Comparison of ENCODE assay signal across 1 cellular context in the genomic region with DNA sequence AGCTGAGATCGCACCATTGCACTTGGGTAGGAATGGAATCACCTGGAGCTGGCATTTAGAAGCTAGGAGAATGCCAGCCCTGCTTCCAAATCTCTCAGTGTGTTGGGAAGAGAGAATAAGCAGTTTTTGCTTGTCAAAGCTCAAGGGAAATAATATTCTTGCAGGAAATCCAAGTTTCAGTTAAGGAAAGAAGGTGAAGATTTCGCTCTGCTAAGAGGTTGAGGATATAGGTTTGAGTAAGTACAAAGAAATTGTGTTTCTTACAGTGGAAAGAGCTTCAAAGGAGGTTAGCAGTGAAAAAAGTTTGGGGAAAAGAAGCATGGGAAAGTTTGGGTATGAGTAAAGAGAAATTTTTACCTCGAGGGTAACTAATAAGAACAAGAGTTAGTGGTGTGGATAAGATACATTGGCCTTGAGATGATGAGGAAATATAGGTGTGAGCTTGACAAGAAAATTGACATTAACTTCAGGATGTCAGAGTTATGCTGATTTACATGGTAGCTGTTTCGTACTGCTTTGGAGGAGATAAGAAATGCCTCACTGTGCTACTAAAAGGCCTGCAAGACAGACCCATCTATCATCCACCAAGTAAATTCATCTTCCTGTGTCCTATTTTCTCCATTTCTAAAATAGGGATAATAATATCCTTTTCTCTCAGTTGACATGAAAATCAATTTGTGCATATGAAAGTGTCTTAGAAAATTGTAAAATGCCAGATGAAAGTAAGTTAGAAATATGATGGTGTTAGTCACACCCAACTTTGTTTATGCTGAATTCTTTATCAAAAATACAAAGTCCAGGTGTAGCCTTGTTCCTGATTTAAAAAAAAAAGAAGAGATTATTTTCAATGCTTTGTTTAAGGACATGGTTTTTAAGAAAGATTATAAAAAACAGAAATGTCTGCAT.
A peak's percentile ranks its signal among the peaks of the same experiment; 100 is the strongest.
TF ChIP-seq lines count a peak whose summit lies in the region.

No MANE protein-coding gene starts in this region.

TF ChIP-seq in K562, 482 proteins besides CTCF, POLR2A, EP300 and RAD21 (continues in another document):
- TF ChIP-seq, protein P1, sequence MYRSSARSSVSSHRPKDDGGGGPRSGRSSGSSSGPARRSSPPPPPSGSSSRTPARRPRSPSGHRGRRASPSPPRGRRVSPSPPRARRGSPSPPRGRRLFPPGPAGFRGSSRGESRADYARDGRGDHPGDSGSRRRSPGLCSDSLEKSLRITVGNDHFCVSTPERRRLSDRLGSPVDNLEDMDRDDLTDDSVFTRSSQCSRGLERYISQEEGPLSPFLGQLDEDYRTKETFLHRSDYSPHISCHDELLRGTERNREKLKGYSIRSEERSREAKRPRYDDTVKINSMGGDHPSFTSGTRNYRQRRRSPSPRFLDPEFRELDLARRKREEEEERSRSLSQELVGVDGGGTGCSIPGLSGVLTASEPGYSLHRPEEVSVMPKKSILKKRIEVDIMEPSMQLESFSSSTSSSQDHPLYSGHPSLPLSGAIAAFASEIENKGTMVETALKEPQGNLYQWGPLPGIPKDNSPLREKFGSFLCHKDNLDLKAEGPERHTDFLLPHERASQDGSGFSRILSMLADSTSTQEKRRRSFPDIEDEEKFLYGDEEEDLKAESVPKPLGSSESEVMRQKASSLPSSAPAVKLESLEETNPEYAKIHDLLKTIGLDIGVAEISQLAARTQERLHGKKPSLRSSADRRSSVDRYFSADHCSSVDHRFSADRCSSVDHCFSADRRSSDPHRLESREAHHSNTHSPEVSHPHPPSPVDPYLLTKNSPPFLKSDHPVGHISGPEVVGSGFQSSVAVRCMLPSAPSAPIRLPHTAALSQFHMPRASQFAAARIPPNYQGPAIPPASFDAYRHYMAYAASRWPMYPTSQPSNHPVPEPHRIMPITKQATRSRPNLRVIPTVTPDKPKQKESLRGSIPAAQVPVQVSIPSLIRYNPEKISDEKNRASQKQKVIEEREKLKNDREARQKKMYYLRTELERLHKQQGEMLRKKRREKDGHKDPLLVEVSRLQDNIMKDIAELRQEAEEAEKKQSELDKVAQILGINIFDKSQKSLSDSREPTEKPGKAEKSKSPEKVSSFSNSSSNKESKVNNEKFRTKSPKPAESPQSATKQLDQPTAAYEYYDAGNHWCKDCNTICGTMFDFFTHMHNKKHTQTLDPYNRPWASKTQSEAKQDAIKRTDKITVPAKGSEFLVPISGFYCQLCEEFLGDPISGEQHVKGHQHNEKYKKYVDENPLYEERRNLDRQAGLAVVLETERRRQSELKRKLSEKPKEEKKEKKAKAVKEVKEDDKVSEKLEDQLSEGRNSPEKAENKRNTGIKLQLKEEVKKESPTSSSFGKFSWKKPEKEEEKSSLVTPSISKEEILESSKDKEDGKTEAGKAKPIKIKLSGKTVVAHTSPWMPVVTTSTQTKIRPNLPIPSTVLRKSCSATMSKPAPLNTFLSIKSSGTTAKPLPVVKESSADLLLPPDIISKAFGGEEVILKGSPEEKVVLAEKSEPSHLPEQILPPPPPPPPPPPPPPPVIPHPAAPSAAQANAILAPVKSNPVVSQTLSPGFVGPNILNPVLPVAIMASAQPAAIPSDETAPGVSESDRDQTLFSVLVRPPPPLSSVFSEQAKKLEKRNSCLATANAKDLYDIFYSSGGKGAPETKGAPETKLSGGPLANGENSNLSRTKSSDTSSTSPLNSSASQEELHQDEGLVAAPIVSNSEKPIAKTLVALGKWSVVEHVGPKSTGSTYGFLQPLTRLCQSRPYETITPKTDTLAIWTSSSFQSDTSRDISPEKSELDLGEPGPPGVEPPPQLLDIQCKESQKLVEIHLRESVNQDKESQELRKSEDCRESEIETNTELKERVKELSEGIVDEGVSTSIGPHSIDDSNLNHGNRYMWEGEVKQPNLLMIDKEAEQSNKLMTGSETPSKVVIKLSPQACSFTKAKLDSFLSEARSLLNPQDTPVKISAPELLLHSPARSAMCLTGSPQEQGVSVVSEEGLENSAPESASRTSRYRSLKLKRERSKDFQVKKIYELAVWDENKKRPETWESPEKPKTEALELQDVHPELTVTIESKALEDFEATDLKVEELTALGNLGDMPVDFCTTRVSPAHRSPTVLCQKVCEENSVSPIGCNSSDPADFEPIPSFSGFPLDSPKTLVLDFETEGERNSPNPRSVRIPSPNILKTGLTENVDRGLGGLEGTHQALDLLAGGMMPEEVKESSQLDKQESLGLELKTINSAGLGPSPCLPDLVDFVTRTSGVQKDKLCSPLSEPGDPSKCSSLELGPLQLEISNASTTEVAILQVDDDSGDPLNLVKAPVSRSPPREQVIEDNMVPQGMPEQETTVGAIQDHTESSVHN (IDR thresholded peaks at IDR 0.05; ENCODE audit: borderline replicate concordance in 1 of 2, low read depth in 1 of 2) = peak in 1 of 2 experiments; percentile 55; a peak in 1 of 4 replicates
- TF ChIP-seq TFAM (CRISPR knock-in tag; conservative IDR thresholded peaks at IDR 0.05) (no peak), KDM4B (IDR thresholded peaks at IDR 0.05; ENCODE audit: borderline replicate concordance in 2 of 2, low read depth in 1 of 2) (no peak), TRIM24 (IDR thresholded peaks at IDR 0.05) (0 out of 4 replicates have a peak, but pooled peaks of 1 of the 2 experiments have one; percentile 16), RBBP5 (IDR thresholded peaks at IDR 0.05; ENCODE audit: borderline replicate concordance, insufficient read depth, low read length, poor library complexity, severe bottlenecking) (no peak), RBM14 (IDR thresholded peaks at IDR 0.05; ENCODE audit: borderline replicate concordance, insufficient read depth, low read depth, low read length) (no peak), HEY1 (CRISPR knock-in tag; IDR thresholded peaks at IDR 0.05; ENCODE audit: borderline replicate concordance) (no peak), FOXK2 (conservative IDR thresholded peaks at IDR 0.05 in 1 of 2, IDR thresholded peaks at IDR 0.05 in 1 of 2; ENCODE audit: low read depth in 2 of 2) (peak in 1 of 2 experiments; percentile 22; a peak in 1 of 4 replicates), ZFP30 (CRISPR knock-in tag; IDR thresholded peaks at IDR 0.05; ENCODE audit: borderline replicate concordance) (no peak), ARNT (IDR thresholded peaks at IDR 0.05) (0 out of 4 replicates have a peak, but pooled peaks of 1 of the 2 experiments have one; percentile 52), HNRNPH1 (optimal IDR thresholded peaks at IDR 0.05; ENCODE audit: low read depth, low read length) (no peak), L3MBTL2 (IDR thresholded peaks at IDR 0.05) (peak; percentile 4; the same call in 1 of the 2 replicates), HLTF (IDR thresholded peaks at IDR 0.05) (peak; percentile 30; the same call in 1 of the 2 replicates), NBN (IDR thresholded peaks at IDR 0.05; ENCODE audit: low read depth) (peak; percentile 83), CBX3 (IDR thresholded peaks at IDR 0.05; ENCODE audit: borderline replicate concordance in 1 of 2, low read length in 2 of 2) (peak in 1 of 2 experiments; percentile 22; a peak in 1 of 3 replicates), ZNF76 (CRISPR knock-in tag; IDR thresholded peaks at IDR 0.05; ENCODE audit: borderline replicate concordance) (no peak), KAT8 (IDR thresholded peaks at IDR 0.05; ENCODE audit: low read depth) (no peak), ZNF121 (CRISPR knock-in tag; conservative IDR thresholded peaks at IDR 0.05) (peak; percentile 32; the same call in 1 of the 2 replicates), IRF2 (CRISPR knock-in tag; IDR thresholded peaks at IDR 0.05) (no peak), MCM5 (IDR thresholded peaks at IDR 0.05; ENCODE audit: low read depth) (no peak), EHMT2 (IDR thresholded peaks at IDR 0.05) (peak; percentile 79), CBFA2T2 (conservative IDR thresholded peaks at IDR 0.05) (peak; percentile 37), RBM17 (IDR thresholded peaks at IDR 0.05; ENCODE audit: borderline replicate concordance, low read depth, low read length) (no peak), RBM22 (IDR thresholded peaks at IDR 0.05; ENCODE audit: low read depth, low read length, poor library complexity, severe bottlenecking) (no peak), MIER1 (IDR thresholded peaks at IDR 0.05; ENCODE audit: low read depth) (0 out of 2 replicates have a peak, but pooled peaks have one; percentile 21), MED1 (CRISPR knock-in tag; IDR thresholded peaks at IDR 0.05; ENCODE audit: borderline replicate concordance) (no peak), POLR2B (IDR thresholded peaks at IDR 0.05; ENCODE audit: low read depth, partially characterized antibody) (no peak), BRD9 (IDR thresholded peaks at IDR 0.05; ENCODE audit: low read depth, partially characterized antibody) (peak; percentile 48), MYBL2 (IDR thresholded peaks at IDR 0.05; ENCODE audit: low read depth) (peak; percentile 26; the same call in 1 of the 2 replicates), MYBL2 (CRISPR knock-in tag; IDR thresholded peaks at IDR 0.05; ENCODE audit: borderline replicate concordance) (no peak), SPI1 (IDR thresholded peaks at IDR 0.05; ENCODE audit: borderline replicate concordance, low read depth, low read length) (no peak), SNRNP70 (optimal IDR thresholded peaks at IDR 0.05; ENCODE audit: low read depth, low read length) (no peak), ETS2 (tag; IDR thresholded peaks at IDR 0.05; ENCODE audit: borderline replicate concordance, poor library complexity, severe bottlenecking) (no peak), NR4A1 (CRISPR knock-in tag; IDR thresholded peaks at IDR 0.05) (no peak), NR4A1 (tag; IDR thresholded peaks at IDR 0.05) (0 out of 2 replicates have a peak, but pooled peaks have one; percentile 49), MEIS2 (IDR thresholded peaks at IDR 0.05; ENCODE audit: partially characterized antibody) (peak; percentile 98), HIVEP1 (CRISPR knock-in tag; IDR thresholded peaks at IDR 0.05) (no peak), MTA2 (IDR thresholded peaks at IDR 0.05; ENCODE audit: low read depth) (peak; percentile 42; the same call in 1 of the 2 replicates), CBFA2T3 (IDR thresholded peaks at IDR 0.05) (peak; percentile 76)
- TF ChIP-seq, protein P2, sequence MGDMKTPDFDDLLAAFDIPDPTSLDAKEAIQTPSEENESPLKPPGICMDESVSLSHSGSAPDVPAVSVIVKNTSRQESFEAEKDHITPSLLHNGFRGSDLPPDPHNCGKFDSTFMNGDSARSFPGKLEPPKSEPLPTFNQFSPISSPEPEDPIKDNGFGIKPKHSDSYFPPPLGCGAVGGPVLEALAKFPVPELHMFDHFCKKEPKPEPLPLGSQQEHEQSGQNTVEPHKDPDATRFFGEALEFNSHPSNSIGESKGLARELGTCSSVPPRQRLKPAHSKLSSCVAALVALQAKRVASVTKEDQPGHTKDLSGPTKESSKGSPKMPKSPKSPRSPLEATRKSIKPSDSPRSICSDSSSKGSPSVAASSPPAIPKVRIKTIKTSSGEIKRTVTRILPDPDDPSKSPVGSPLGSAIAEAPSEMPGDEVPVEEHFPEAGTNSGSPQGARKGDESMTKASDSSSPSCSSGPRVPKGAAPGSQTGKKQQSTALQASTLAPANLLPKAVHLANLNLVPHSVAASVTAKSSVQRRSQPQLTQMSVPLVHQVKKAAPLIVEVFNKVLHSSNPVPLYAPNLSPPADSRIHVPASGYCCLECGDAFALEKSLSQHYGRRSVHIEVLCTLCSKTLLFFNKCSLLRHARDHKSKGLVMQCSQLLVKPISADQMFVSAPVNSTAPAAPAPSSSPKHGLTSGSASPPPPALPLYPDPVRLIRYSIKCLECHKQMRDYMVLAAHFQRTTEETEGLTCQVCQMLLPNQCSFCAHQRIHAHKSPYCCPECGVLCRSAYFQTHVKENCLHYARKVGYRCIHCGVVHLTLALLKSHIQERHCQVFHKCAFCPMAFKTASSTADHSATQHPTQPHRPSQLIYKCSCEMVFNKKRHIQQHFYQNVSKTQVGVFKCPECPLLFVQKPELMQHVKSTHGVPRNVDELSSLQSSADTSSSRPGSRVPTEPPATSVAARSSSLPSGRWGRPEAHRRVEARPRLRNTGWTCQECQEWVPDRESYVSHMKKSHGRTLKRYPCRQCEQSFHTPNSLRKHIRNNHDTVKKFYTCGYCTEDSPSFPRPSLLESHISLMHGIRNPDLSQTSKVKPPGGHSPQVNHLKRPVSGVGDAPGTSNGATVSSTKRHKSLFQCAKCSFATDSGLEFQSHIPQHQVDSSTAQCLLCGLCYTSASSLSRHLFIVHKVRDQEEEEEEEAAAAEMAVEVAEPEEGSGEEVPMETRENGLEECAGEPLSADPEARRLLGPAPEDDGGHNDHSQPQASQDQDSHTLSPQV (IDR thresholded peaks at IDR 0.05) = peak; percentile 56; the same call in 1 of the 2 replicates
- TF ChIP-seq, protein P3, sequence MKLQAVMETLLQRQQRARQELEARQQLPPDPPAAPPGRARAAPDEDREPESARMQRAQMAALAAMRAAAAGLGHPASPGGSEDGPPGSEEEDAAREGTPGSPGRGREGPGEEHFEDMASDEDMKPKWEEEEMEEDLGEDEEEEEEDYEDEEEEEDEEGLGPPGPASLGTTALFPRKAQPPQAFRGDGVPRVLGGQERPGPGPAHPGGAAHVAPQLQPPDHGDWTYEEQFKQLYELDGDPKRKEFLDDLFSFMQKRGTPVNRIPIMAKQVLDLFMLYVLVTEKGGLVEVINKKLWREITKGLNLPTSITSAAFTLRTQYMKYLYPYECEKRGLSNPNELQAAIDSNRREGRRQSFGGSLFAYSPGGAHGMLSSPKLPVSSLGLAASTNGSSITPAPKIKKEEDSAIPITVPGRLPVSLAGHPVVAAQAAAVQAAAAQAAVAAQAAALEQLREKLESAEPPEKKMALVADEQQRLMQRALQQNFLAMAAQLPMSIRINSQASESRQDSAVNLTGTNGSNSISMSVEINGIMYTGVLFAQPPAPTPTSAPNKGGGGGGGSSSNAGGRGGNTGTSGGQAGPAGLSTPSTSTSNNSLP (IDR thresholded peaks at IDR 0.05; ENCODE audit: borderline replicate concordance, low read depth, low read length) = peak; percentile 43; the same call in 1 of the 2 replicates
- TF ChIP-seq, protein P4, sequence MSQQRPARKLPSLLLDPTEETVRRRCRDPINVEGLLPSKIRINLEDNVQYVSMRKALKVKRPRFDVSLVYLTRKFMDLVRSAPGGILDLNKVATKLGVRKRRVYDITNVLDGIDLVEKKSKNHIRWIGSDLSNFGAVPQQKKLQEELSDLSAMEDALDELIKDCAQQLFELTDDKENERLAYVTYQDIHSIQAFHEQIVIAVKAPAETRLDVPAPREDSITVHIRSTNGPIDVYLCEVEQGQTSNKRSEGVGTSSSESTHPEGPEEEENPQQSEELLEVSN (IDR thresholded peaks at IDR 0.05; ENCODE audit: borderline replicate concordance in 1 of 2, extremely low read depth in 1 of 2, insufficient read depth in 1 of 2, insufficient read length in 1 of 2, low read depth in 1 of 2, low read length in 1 of 2, poor library complexity in 1 of 2, severe bottlenecking in 1 of 2) = no peak
- TF ChIP-seq, protein P5, sequence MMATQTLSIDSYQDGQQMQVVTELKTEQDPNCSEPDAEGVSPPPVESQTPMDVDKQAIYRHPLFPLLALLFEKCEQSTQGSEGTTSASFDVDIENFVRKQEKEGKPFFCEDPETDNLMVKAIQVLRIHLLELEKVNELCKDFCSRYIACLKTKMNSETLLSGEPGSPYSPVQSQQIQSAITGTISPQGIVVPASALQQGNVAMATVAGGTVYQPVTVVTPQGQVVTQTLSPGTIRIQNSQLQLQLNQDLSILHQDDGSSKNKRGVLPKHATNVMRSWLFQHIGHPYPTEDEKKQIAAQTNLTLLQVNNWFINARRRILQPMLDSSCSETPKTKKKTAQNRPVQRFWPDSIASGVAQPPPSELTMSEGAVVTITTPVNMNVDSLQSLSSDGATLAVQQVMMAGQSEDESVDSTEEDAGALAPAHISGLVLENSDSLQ (IDR thresholded peaks at IDR 0.05) = peak; percentile 89
- TF ChIP-seq, protein P6, sequence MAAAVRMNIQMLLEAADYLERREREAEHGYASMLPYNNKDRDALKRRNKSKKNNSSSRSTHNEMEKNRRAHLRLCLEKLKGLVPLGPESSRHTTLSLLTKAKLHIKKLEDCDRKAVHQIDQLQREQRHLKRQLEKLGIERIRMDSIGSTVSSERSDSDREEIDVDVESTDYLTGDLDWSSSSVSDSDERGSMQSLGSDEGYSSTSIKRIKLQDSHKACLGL (CRISPR knock-in tag; IDR thresholded peaks at IDR 0.05; ENCODE audit: borderline replicate concordance, poor library complexity, severe bottlenecking) = no peak
